Comparison of ENCODE assay signal across 12 cellular contexts in the genomic region with DNA sequence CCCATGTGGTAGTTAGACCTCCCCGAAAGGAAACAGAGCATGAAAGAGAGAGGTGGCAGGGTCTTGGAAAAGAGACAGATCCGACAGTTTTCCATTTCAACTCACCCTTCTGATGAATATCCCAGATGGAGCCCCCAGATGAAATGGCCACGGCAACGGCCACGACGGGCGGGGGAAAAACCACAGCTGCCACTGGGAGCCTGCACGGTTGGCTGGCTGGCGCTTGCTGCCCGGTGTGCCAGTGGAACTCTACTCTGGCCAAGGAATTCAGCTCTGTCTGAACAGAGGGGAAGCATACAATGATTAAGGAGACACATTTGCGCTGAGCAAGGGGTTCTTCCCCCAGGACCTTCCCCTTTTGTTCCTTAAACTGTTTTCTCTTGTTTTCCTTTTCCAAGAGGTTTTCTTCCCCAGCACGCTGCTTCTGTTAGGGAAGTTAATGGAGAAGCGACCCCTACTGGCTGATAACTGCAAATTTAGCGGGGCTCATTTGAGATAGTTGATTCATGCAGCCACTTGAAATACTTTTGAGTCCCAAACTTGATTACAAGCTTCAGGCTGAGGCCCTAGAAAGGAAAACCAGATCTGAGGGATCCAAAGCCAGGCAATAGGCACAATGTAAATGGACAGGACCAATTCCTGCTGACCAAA.
DNase-seq lines count a peak whose midpoint lies in the region; ATAC-seq and TF ChIP-seq lines count a peak whose summit lies in the region.
"Had no signal": no experiment of that assay in that cellular context is flagged by ENCODE, and none has a peak within 500 bp of the region (broad histone marks: within the 10 kb centered on the region; RNA-seq: fewer than 3 reads in every experiment).

No MANE protein-coding gene starts in this region.

- TF ChIP-seq CTCF in H9 (conservative IDR thresholded peaks at IDR 0.05) (peak; percentile 78), foreskin keratinocyte (conservative IDR thresholded peaks at IDR 0.05) (peak; percentile 59)

- no peak overlapping the region for H4K8ac ChIP-seq in H9 (replicated peaks; ENCODE audit: insufficient read length, low read depth, low read length)

- no peak overlapping the region for H3K56ac ChIP-seq in H9 (ENCODE audit: insufficient read length, low read depth, low read length)

- peaks cover 6 to 16% of the 10 kb centered on the region in 2 experiments; a peak in 4 of 5 replicates for H3K9me3 Mint-ChIP-seq in H9
- peaks cover 17% of the 10 kb centered on the region for H3K9me3 Mint-ChIP-seq in stimulated activated effector memory CD8-positive, alpha-beta T cell treated with anti-CD3 and anti-CD28 coated beads, Interleukin-12 subunit alpha, Interleukin-12 subunit beta, amount 100 ng/mL, for 72 hours

- no peak overlapping the region for H3K4me3 Mint-ChIP-seq in H9
- H3K4me3 Mint-ChIP-seq in stimulated activated effector memory CD8-positive, alpha-beta T cell treated with anti-CD3 and anti-CD28 coated beads, Interleukin-12 subunit alpha, Interleukin-12 subunit beta, amount 100 ng/mL, for 72 hours: no peak overlapping the region
- H3K4me3 Mint-ChIP-seq: B cell had no signal

- H3K27me3 ChIP-seq in H9 (ENCODE audit: insufficient read depth, low read length) (peaks cover 2% of the 10 kb centered on the region; the same call in 1 of the 2 replicates), foreskin keratinocyte (no peaks in the 10 kb centered on the region)

- H3K79me1 ChIP-seq in H9 (ENCODE audit: insufficient read depth, low read depth, low read length, poor library complexity, severe bottlenecking): no peaks in the 10 kb centered on the region

- peak; percentile 11 for DNase-seq in A172 (ENCODE audit: low spot score)
- DNase-seq in H9: peak; percentile 49
- peak; percentile 38 for DNase-seq in OCI-M1 (lab: John Stamatoyannopoulos, UW)
- peak in 1 of 2 donors; percentile 32 for DNase-seq in foreskin keratinocyte
- no peak for DNase-seq in NCI-H1436 (lab: John Stamatoyannopoulos, UW)
- no peak for DNase-seq in stimulated activated effector memory CD8-positive, alpha-beta T cell treated with anti-CD3 and anti-CD28 coated beads, Interleukin-12 subunit alpha, Interleukin-12 subunit beta, amount 100 ng/mL, for 72 hours (ENCODE audit: low spot score in 2 of 2)
- DNase-seq in NCI-H748 treated with DMSO at 0.1 percent for 48 hours (lab: John Stamatoyannopoulos, UW): no peak
- DNase-seq: activated CD8-positive, alpha-beta memory T cell treated with anti-CD3 and anti-CD28 coated beads, Interleukin-2, amount 50 U/mL, for 4 hours; psoas muscle; T-helper 2 cell had no signal

- WGBS in H9 (ENCODE audit: extremely low coverage, insufficient read length, low lambda C conversion rate): no CpG with 5 or more reads among the region's 14 CpGs

- H4K5ac ChIP-seq in H9 (ENCODE audit: insufficient read length, low read depth, low read length): no peak overlapping the region

- H2BK20ac ChIP-seq in H9 (ENCODE audit: low read depth, low read length, poor library complexity, severe bottlenecking): no peak overlapping the region

- no peak overlapping the region for H3K18ac ChIP-seq in H9 (ENCODE audit: insufficient read length, low read depth, low read length)

- ATAC-seq in foreskin keratinocyte (no peak), HG03039 (IDR thresholded peaks at IDR 0.05; ENCODE audit: unreplicated experiment) (no peak)
- no peak for ATAC-seq in stimulated activated effector memory CD8-positive, alpha-beta T cell treated with anti-CD3 and anti-CD28 coated beads, Interleukin-12 subunit alpha, Interleukin-12 subunit beta, amount 100 ng/mL, for 72 hours
- ATAC-seq: psoas muscle had no signal

- no peak overlapping the region for H3K23ac ChIP-seq in H9 (ENCODE audit: insufficient read length, low read depth, low read length)

- no peak overlapping the region for H4K91ac ChIP-seq in H9 (ENCODE audit: insufficient read length, low read depth, low read length)

- H3K4me2 ChIP-seq in H9 (ENCODE audit: insufficient read depth, insufficient read length, low read length): no peak overlapping the region

- H2BK15ac ChIP-seq in H9 (ENCODE audit: low read depth, low read length): no peak overlapping the region

- H3K9ac ChIP-seq in H9 (ENCODE audit: extremely low read depth, insufficient read length, low read length): no peak overlapping the region

- no peak overlapping the region for H3T11ph ChIP-seq in H9 (ENCODE audit: low read length)

- H2BK120ac ChIP-seq in H9 (ENCODE audit: low read depth, low read length, poor library complexity, severe bottlenecking): no peak overlapping the region

- no peak overlapping the region for H3K27ac ChIP-seq in H9 (ENCODE audit: insufficient read length, low read depth, low read length)
- no peak overlapping the region for H3K27ac ChIP-seq in foreskin keratinocyte
- H3K27ac ChIP-seq: psoas muscle had no signal

- H2BK5ac ChIP-seq in H9 (ENCODE audit: insufficient read length, low read length): no peak overlapping the region

- peaks cover 0 to 9% (median 6%) of the 10 kb centered on the region in 3 experiments; a peak in 4 of 7 replicates for H3K36me3 Mint-ChIP-seq in H9 (ENCODE audit: insufficient read depth in 1 of 3, low read depth in 3 of 3)
- no peaks in the 10 kb centered on the region for H3K36me3 Mint-ChIP-seq in stimulated activated effector memory CD8-positive, alpha-beta T cell treated with anti-CD3 and anti-CD28 coated beads, Interleukin-12 subunit alpha, Interleukin-12 subunit beta, amount 100 ng/mL, for 72 hours

- H3K4me1 ChIP-seq in H9 (ENCODE audit: insufficient read depth, low read length) (no peaks in the 10 kb centered on the region), foreskin keratinocyte (no peaks in the 10 kb centered on the region)
- H3K4me1 ChIP-seq: psoas muscle had no signal

- no peaks in the 10 kb centered on the region for H3K23me2 ChIP-seq in H9 (ENCODE audit: insufficient read length, low read depth, low read length, poor library complexity, severe bottlenecking)

- no peaks in the 10 kb centered on the region for H3K9me3 ChIP-seq in H9 (ENCODE audit: control insufficient read depth, low read depth, low read length)
- H3K9me3 ChIP-seq: psoas muscle had no signal

- no peaks in the 10 kb centered on the region; the same call in 1 of the 2 replicates for H3K27me3 Mint-ChIP-seq in H9 (ENCODE audit: low read depth)
- H3K27me3 Mint-ChIP-seq: B cell had no signal

- H2AK5ac ChIP-seq in H9 (ENCODE audit: insufficient read length, low read length): no peak overlapping the region

- H3K79me2 ChIP-seq in H9 (ENCODE audit: insufficient read depth, low read length): no peaks in the 10 kb centered on the region

- H3K27ac Mint-ChIP-seq in H9: no peak overlapping the region; a peak in 1 of 7 replicates
- no peak overlapping the region for H3K27ac Mint-ChIP-seq in stimulated activated effector memory CD8-positive, alpha-beta T cell treated with anti-CD3 and anti-CD28 coated beads, Interleukin-12 subunit alpha, Interleukin-12 subunit beta, amount 100 ng/mL, for 72 hours
- H3K27ac Mint-ChIP-seq: B cell had no signal

- no peak overlapping the region for H2AFZ ChIP-seq in H9 (ENCODE audit: low read length)

- no peaks in the 10 kb centered on the region for H3K4me1 Mint-ChIP-seq in H9
- H3K4me1 Mint-ChIP-seq in stimulated activated effector memory CD8-positive, alpha-beta T cell treated with anti-CD3 and anti-CD28 coated beads, Interleukin-12 subunit alpha, Interleukin-12 subunit beta, amount 100 ng/mL, for 72 hours: no peaks in the 10 kb centered on the region
- H3K4me1 Mint-ChIP-seq: B cell had no signal

- H2BK12ac ChIP-seq in H9 (ENCODE audit: insufficient read length, low read depth, low read length): no peak overlapping the region

- no peak overlapping the region for H3K4ac ChIP-seq in H9 (ENCODE audit: low read depth, low read length)

- no peak overlapping the region for H3K14ac ChIP-seq in H9 (ENCODE audit: insufficient read depth, low read length)

- no peaks in the 10 kb centered on the region for H4K20me1 ChIP-seq in H9 (ENCODE audit: control insufficient read depth, insufficient read depth, insufficient read length)

Comparison
In these comparisons a context has a peak if more than half of its experiments do, and no peak if none do; other contexts are left out.
1. DNase-seq: peak in A172 (single experiment), H9 (single experiment) and OCI-M1 (single experiment); none in NCI-H1436 (single experiment), stimulated activated effector memory CD8-positive, alpha-beta T cell treated with anti-CD3 and anti-CD28 coated beads, Interleukin-12 subunit alpha, Interleukin-12 subunit beta, amount 100 ng/mL, for 72 hours (0 of 2) and NCI-H748 treated with DMSO at 0.1 percent for 48 hours (single experiment).